In the genomic region with DNA sequence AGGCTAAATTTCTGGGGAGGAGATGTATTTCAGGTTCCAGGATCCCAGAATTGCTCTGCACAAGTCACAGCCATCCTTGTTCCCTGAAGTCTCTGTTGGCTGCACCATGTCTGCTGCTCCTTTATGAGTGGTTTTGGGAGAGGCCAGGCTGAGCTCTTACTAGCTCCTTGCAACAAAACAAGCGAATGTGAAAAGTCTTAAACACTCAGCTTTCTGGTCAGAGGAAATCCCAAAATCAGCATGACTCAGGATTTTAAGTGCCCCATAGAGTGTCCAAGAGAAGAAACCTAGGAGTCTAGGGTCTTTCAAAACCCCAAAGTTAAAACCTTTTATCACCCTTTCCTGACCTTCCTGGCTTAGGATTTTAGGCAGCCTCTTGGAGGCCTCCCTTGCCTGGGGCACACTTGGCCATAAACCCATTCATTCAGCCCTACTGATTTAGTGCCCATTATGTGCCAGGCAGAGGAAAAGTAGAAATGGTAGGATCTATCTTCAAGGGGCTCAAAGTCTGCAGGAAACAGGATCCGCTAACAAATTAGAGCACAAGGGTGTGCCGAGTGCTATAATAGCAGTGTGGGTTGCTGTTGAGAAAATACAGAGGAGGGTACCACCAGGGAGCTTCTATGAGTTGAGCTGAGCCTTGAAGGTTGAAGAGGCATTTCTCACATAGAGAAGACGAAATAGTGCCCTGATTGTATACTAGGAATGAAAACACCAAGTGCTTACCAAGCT, we compare ENCODE assay signal across 12 cellular contexts. TPM values are rescaled to one million over a fixed set of nuclear protein-coding genes. Genes with fewer than 3 reads are reported as not detected.
DNase-seq lines count a peak whose midpoint lies in the region; ATAC-seq, FAIRE-seq and TF ChIP-seq lines count a peak whose summit lies in the region.
"Had no signal": no experiment of that assay in that cellular context is flagged by ENCODE, and none has a peak within 500 bp of the region (broad histone marks: within the 10 kb centered on the region; RNA-seq: fewer than 3 reads in every experiment).

No MANE protein-coding gene starts in this region.

- H3K4me3 ChIP-seq in HepG2 (replicated peaks in 1 of 3; ENCODE audit: insufficient read depth in 1 of 3, low read depth in 2 of 3, low read length in 3 of 3) (no peak overlapping the region), right lobe of liver (no peak overlapping the region), esophagus squamous epithelium (no peak overlapping the region), subcutaneous abdominal adipose tissue (ENCODE audit: low read depth in 1 of 5, low read length in 5 of 5) (no peak overlapping the region)

- H3K27ac ChIP-seq in HepG2 (ENCODE audit: extremely low read length, insufficient read depth, low read length) (no peak overlapping the region), right lobe of liver (no peak overlapping the region), esophagus squamous epithelium (peak overlapping the region in 3 of 4 donors; percentile 3 to 96 (median 92)), subcutaneous abdominal adipose tissue (ENCODE audit: low read depth, low read length) (peak overlapping the region; percentile 30)

- no peak overlapping the region for H3K9ac ChIP-seq in HepG2 (ENCODE audit: insufficient read depth, low read depth, low read length)
- H3K9ac ChIP-seq in subcutaneous abdominal adipose tissue (ENCODE audit: low read length in 5 of 5) = peak overlapping the region in 1 of 5 donors; percentile 27

- H3K4me1 ChIP-seq in HepG2 (ENCODE audit: insufficient read depth, low read length) (peaks cover 15% of the 10 kb centered on the region), right lobe of liver (peaks cover 0 to 4% (median 0%) of the 10 kb centered on the region in 4 donors), esophagus squamous epithelium (peaks cover 0 to 33% (median 12%) of the 10 kb centered on the region in 3 donors), subcutaneous abdominal adipose tissue (ENCODE audit: control insufficient read depth in 5 of 5, insufficient read depth in 5 of 5, low read length in 5 of 5) (peaks cover 0 to 16% (median 7%) of the 10 kb centered on the region in 5 donors)

- H4K20me1 ChIP-seq in HepG2 (ENCODE audit: insufficient read depth, low read length) = no peaks in the 10 kb centered on the region

- in situ Hi-C loops in HepG2 (cut with HindIII; ENCODE audit: extremely low pct_ligation_motif_present, low pct_unique_long_range_greater_than_20kb) (no loop called here), SK-MEL-5 (cut with HindIII; ENCODE audit: low pct_unique_long_range_greater_than_20kb, low sequenced_read_pairs) (no loop called here)

- intact Hi-C loops in HepG2 (cut with micrococcal nuclease; ENCODE audit: unreplicated experiment) = loop anchor here (2.0 kb wide), 1 partner anchor 39 kb away; no protein-coding TSS in a partner anchor
- intact Hi-C loops in right lobe of liver (cut with DNase I) = no loop called here
- intact Hi-C loops in esophagus squamous epithelium (cut with DNase I) = no loop called here

- DNase-seq in HepG2 (ENCODE audit: low spot score) (no peak), right lobe of liver (no peak), SK-MEL-5 (ENCODE audit: low read depth, low spot score) (peak; percentile 20), esophagus squamous epithelium (lab: John Stamatoyannopoulos, UW) (no peak), NCI-H1417 treated with DMSO at 0.1 percent for 48 hours (lab: John Stamatoyannopoulos, UW) (no peak), NCI-H1694 treated with DMSO at 0.1 percent for 48 hours (lab: John Stamatoyannopoulos, UW) (no peak), DMS153 (lab: John Stamatoyannopoulos, UW) (no peak)
- DNase-seq: activated CD4-positive, CD25-positive, alpha-beta regulatory T cell treated with anti-CD3 and anti-CD28 coated beads, Interleukin-2, amount 50 U/mL, for 72 hours; posterior cingulate gyrus had no signal

- CTCF ChIA-PET in HepG2 (lab: Yijun Ruan, JAX; ENCODE audit: low intra/inter-chr PET ratio, low total read pairs) = no interaction called here

- no peak for FAIRE-seq in HepG2 (lab: Jason Lieb, UNC)
- FAIRE-seq: GM19239 had no signal

- H2AFZ ChIP-seq in HepG2 (ENCODE audit: low read length) = no peak overlapping the region

- H3K79me2 ChIP-seq in HepG2 (ENCODE audit: insufficient read depth, low read length) = no peaks in the 10 kb centered on the region

- no peak for TF ChIP-seq POLR2A in HepG2 (IDR thresholded peaks at IDR 0.05; ENCODE audit: insufficient read depth in 1 of 2, low read depth in 2 of 2, low read length in 2 of 2)
- no peak for TF ChIP-seq POLR2A in right lobe of liver (IDR thresholded peaks at IDR 0.05)
- no peak for TF ChIP-seq POLR2A in esophagus squamous epithelium (IDR thresholded peaks at IDR 0.05)

- no peak overlapping the region for H3K4me2 ChIP-seq in HepG2 (ENCODE audit: low read depth, low read length)

- H3K36me3 ChIP-seq in HepG2 (replicated peaks in 1 of 2; ENCODE audit: control insufficient read depth in 1 of 2, insufficient read depth in 2 of 2, low read length in 2 of 2) (no peaks in the 10 kb centered on the region), right lobe of liver (no peaks in the 10 kb centered on the region), esophagus squamous epithelium (no peaks in the 10 kb centered on the region), subcutaneous abdominal adipose tissue (ENCODE audit: control insufficient read depth in 5 of 5, insufficient read depth in 5 of 5, low read length in 5 of 5) (no peaks in the 10 kb centered on the region)

- no peak for TF ChIP-seq EP300 in HepG2 (IDR thresholded peaks at IDR 0.05; ENCODE audit: low read depth in 2 of 2, low read length in 2 of 2)
- no peak for TF ChIP-seq EP300 in HepG2 (CRISPR knock-in tag; IDR thresholded peaks at IDR 0.05; ENCODE audit: borderline replicate concordance)

- no peaks in the 10 kb centered on the region for H3K9me3 ChIP-seq in HepG2 (ENCODE audit: low read length)
- H3K9me3 ChIP-seq in right lobe of liver = no peaks in the 10 kb centered on the region
- H3K9me3 ChIP-seq in esophagus squamous epithelium = no peaks in the 10 kb centered on the region
- no peaks in the 10 kb centered on the region for H3K9me3 ChIP-seq in subcutaneous abdominal adipose tissue (ENCODE audit: control insufficient read depth in 5 of 5, low read length in 5 of 5)

- TF ChIP-seq CTCF in HepG2 (CRISPR knock-in tag; IDR thresholded peaks at IDR 0.05) = no peak
- no peak for TF ChIP-seq CTCF in right lobe of liver (IDR thresholded peaks at IDR 0.05)
- no peak for TF ChIP-seq CTCF in esophagus squamous epithelium (IDR thresholded peaks at IDR 0.05)

- H3K27me3 ChIP-seq in HepG2 (ENCODE audit: control insufficient read depth in 1 of 2, insufficient read depth in 2 of 2, low read length in 2 of 2) (peaks cover 3 to 47% of the 10 kb centered on the region in 2 experiments; a peak in 4 of 5 replicates), right lobe of liver (no peaks in the 10 kb centered on the region), esophagus squamous epithelium (no peaks in the 10 kb centered on the region), subcutaneous abdominal adipose tissue (ENCODE audit: control insufficient read depth in 5 of 5, insufficient read depth in 4 of 5, low read length in 5 of 5) (no peaks in the 10 kb centered on the region)

- no TSS peak for BruUV-seq in HepG2 (replicated peaks; lab: Mats Ljungman, UMichigan)

- WGBS in HepG2 (ENCODE audit: low lambda C conversion rate) = 52% methylated on average over 4 of the region's 4 CpGs
- WGBS in right lobe of liver (ENCODE audit: insufficient coverage, low coverage, low lambda C conversion rate, missing lambda C conversion rate) = 90% methylated on average over 3 of the region's 4 CpGs
- 82 to 89% methylated on average over 3 to 4 of the region's 4 CpGs for WGBS in esophagus squamous epithelium, 2 donors

- no peak for TF ChIP-seq RAD21 in HepG2 (CRISPR knock-in tag; IDR thresholded peaks at IDR 0.05)

- POLR2A ChIA-PET in HepG2 (lab: Yijun Ruan, JAX) = interaction anchor here (0.7 kb wide), 2 partner anchors 24 to 160 kb away, joined by 3 to 5 read pairs; no protein-coding TSS in a partner anchor

- ATAC-seq in HepG2 (no peak), right lobe of liver (no peak)

RNA-seq across cellular contexts. Expression of a gene that starts 36.9 kb away (rescaled TPM):
- not detected in 2 replicates for total RNA-seq in HepG2 (2016; rRNA removed; fragmentation: Illumina TruSeq; extraction: Trizol)
- not detected in 2 replicates for total RNA-seq in HepG2 (2016; cell fraction: cytosol; rRNA removed; fragmentation: Illumina TruSeq; extraction: Trizol; ENCODE audit: low read depth)
- total RNA-seq in HepG2 (2016; cell fraction: insoluble cytoplasmic fraction; rRNA removed; fragmentation: Illumina TruSeq; extraction: Trizol) = not detected in 2 replicates
- total RNA-seq in HepG2 (2016; cell fraction: membrane; rRNA removed; fragmentation: Illumina TruSeq; extraction: Trizol) = not detected in 2 replicates
- not detected in 2 replicates for total RNA-seq in HepG2 (2016; cell fraction: nucleus; rRNA removed; fragmentation: Illumina TruSeq; extraction: Trizol)
- not detected in 2 replicates for polyA plus RNA-seq in HepG2 (2011; rRNA removed)
- not detected in 2 replicates for polyA plus RNA-seq in HepG2 (2011; cell fraction: cytosol; rRNA removed)
- polyA plus RNA-seq in HepG2 (2011; cell fraction: nucleus; rRNA removed) = not detected in 2 replicates
- polyA plus RNA-seq in HepG2 (2012) = not detected in 2 replicates
- polyA plus RNA-seq in HepG2 (2016; cell fraction: cytosol; fragmentation: Illumina TruSeq; extraction: Trizol; ENCODE audit: low read depth) = not detected in 2 replicates
- not detected in 2 replicates for polyA plus RNA-seq in HepG2 (2016; cell fraction: insoluble cytoplasmic fraction; fragmentation: Illumina TruSeq; extraction: Trizol; ENCODE audit: low read depth)
- polyA plus RNA-seq in HepG2 (2016; cell fraction: membrane; fragmentation: Illumina TruSeq; extraction: Trizol; ENCODE audit: low read depth) = not detected in 2 replicates
- polyA plus RNA-seq in HepG2 (2016; cell fraction: nucleus; fragmentation: Illumina TruSeq; extraction: Trizol; ENCODE audit: insufficient read depth, low read depth) = not detected in 2 replicates
- polyA minus RNA-seq in HepG2 (2011; rRNA and poly(A)+ RNA removed; ENCODE audit: low replicate concordance) = not detected in 2 replicates
- not detected in 2 replicates for polyA minus RNA-seq in HepG2 (2011; cell fraction: cytosol; rRNA and poly(A)+ RNA removed)
- not detected in 2 replicates for polyA minus RNA-seq in HepG2 (2011; cell fraction: nucleus; rRNA and poly(A)+ RNA removed)
- not detected for total RNA-seq in right lobe of liver
- total RNA-seq in SK-MEL-5 (2014; rRNA removed; shearing (Covaris generic)) = not detected in 2 replicates
- polyA plus RNA-seq in SK-MEL-5 (2015; cell fraction: cytosol; rRNA removed) = not detected in 2 replicates
- 0.10 TPM in 1 of 2 replicates, not detected in the other for polyA plus RNA-seq in SK-MEL-5 (2015; cell fraction: nucleus; rRNA removed)
- total RNA-seq in esophagus squamous epithelium = under 1 TPM in 1 of 4 donors, not detected in 3; 0.49 TPM

RNA-seq across cellular contexts. Expression of a gene that starts 57.1 kb away (rescaled TPM):
- total RNA-seq in HepG2 (2016; rRNA removed; fragmentation: Illumina TruSeq; extraction: Trizol) = 60.0 and 73.6 TPM in 2 replicates
- total RNA-seq in HepG2 (2016; cell fraction: cytosol; rRNA removed; fragmentation: Illumina TruSeq; extraction: Trizol; ENCODE audit: low read depth) = 23.0 and 23.3 TPM in 2 replicates
- 59.0 and 65.1 TPM in 2 replicates for total RNA-seq in HepG2 (2016; cell fraction: insoluble cytoplasmic fraction; rRNA removed; fragmentation: Illumina TruSeq; extraction: Trizol)
- total RNA-seq in HepG2 (2016; cell fraction: membrane; rRNA removed; fragmentation: Illumina TruSeq; extraction: Trizol) = 67.6 and 70.6 TPM in 2 replicates
- total RNA-seq in HepG2 (2016; cell fraction: nucleus; rRNA removed; fragmentation: Illumina TruSeq; extraction: Trizol) = 43.1 and 45.5 TPM in 2 replicates
- 71.5 and 77.4 TPM in 2 replicates for polyA plus RNA-seq in HepG2 (2011; rRNA removed)
- polyA plus RNA-seq in HepG2 (2011; cell fraction: cytosol; rRNA removed) = 62.0 and 65.1 TPM in 2 replicates
- 124 and 143 TPM in 2 replicates for polyA plus RNA-seq in HepG2 (2011; cell fraction: nucleus; rRNA removed)
- polyA plus RNA-seq in HepG2 (2012) = 44.3 and 55.5 TPM in 2 replicates
- polyA plus RNA-seq in HepG2 (2016; cell fraction: cytosol; fragmentation: Illumina TruSeq; extraction: Trizol; ENCODE audit: low read depth) = 24.0 and 28.0 TPM in 2 replicates
- polyA plus RNA-seq in HepG2 (2016; cell fraction: insoluble cytoplasmic fraction; fragmentation: Illumina TruSeq; extraction: Trizol; ENCODE audit: low read depth) = 87.5 and 94.5 TPM in 2 replicates
- polyA plus RNA-seq in HepG2 (2016; cell fraction: membrane; fragmentation: Illumina TruSeq; extraction: Trizol; ENCODE audit: low read depth) = 57.3 and 59.6 TPM in 2 replicates
- 64.9 and 69.6 TPM in 2 replicates for polyA plus RNA-seq in HepG2 (2016; cell fraction: nucleus; fragmentation: Illumina TruSeq; extraction: Trizol; ENCODE audit: insufficient read depth, low read depth)
- polyA minus RNA-seq in HepG2 (2011; rRNA and poly(A)+ RNA removed; ENCODE audit: low replicate concordance) = 62.1 and 126 TPM in 2 replicates
- 57.0 and 66.2 TPM in 2 replicates for polyA minus RNA-seq in HepG2 (2011; cell fraction: cytosol; rRNA and poly(A)+ RNA removed)
- 75.8 and 87.4 TPM in 2 replicates for polyA minus RNA-seq in HepG2 (2011; cell fraction: nucleus; rRNA and poly(A)+ RNA removed)
- 10 to 100 TPM; 75.1 to 97.2 (median 87.7) TPM for total RNA-seq in right lobe of liver
- total RNA-seq in SK-MEL-5 (2014; rRNA removed; shearing (Covaris generic)) = 139 and 151 TPM in 2 replicates
- polyA plus RNA-seq in SK-MEL-5 (2015; cell fraction: cytosol; rRNA removed) = 95.2 and 118 TPM in 2 replicates
- polyA plus RNA-seq in SK-MEL-5 (2015; cell fraction: nucleus; rRNA removed) = 71.8 and 73.0 TPM in 2 replicates
- 10 to 100 TPM; 33.7 to 58.4 (median 36.8) TPM for total RNA-seq in esophagus squamous epithelium

RNA-seq across cellular contexts. Expression of a gene that starts 58.5 kb away (rescaled TPM):
- total RNA-seq in HepG2 (2016; rRNA removed; fragmentation: Illumina TruSeq; extraction: Trizol) (0.02 TPM in 1 of 2 replicates, not detected in the other), right lobe of liver (not detected), esophagus squamous epithelium (under 1 TPM in 1 of 4 donors, not detected in 3; 0.13 TPM)
- not detected in 2 replicates for total RNA-seq in HepG2 (2016; cell fraction: cytosol; rRNA removed; fragmentation: Illumina TruSeq; extraction: Trizol; ENCODE audit: low read depth)
- not detected in 2 replicates for total RNA-seq in HepG2 (2016; cell fraction: insoluble cytoplasmic fraction; rRNA removed; fragmentation: Illumina TruSeq; extraction: Trizol)
- total RNA-seq in HepG2 (2016; cell fraction: membrane; rRNA removed; fragmentation: Illumina TruSeq; extraction: Trizol) = 0.03 TPM in 1 of 2 replicates, not detected in the other
- total RNA-seq in HepG2 (2016; cell fraction: nucleus; rRNA removed; fragmentation: Illumina TruSeq; extraction: Trizol) = not detected in 2 replicates
- not detected in 2 replicates for polyA plus RNA-seq in HepG2 (2011; rRNA removed)
- 0.01 TPM in 1 of 2 replicates, not detected in the other for polyA plus RNA-seq in HepG2 (2011; cell fraction: cytosol; rRNA removed)
- not detected in 2 replicates for polyA plus RNA-seq in HepG2 (2011; cell fraction: nucleus; rRNA removed)
- polyA plus RNA-seq in HepG2 (2012) = not detected in 2 replicates
- polyA plus RNA-seq in HepG2 (2016; cell fraction: cytosol; fragmentation: Illumina TruSeq; extraction: Trizol; ENCODE audit: low read depth) = not detected in 2 replicates
- not detected in 2 replicates for polyA plus RNA-seq in HepG2 (2016; cell fraction: insoluble cytoplasmic fraction; fragmentation: Illumina TruSeq; extraction: Trizol; ENCODE audit: low read depth)
- polyA plus RNA-seq in HepG2 (2016; cell fraction: membrane; fragmentation: Illumina TruSeq; extraction: Trizol; ENCODE audit: low read depth) = not detected in 2 replicates
- not detected in 2 replicates for polyA plus RNA-seq in HepG2 (2016; cell fraction: nucleus; fragmentation: Illumina TruSeq; extraction: Trizol; ENCODE audit: insufficient read depth, low read depth)
- polyA minus RNA-seq in HepG2 (2011; rRNA and poly(A)+ RNA removed; ENCODE audit: low replicate concordance) = not detected in 2 replicates
- not detected in 2 replicates for polyA minus RNA-seq in HepG2 (2011; cell fraction: cytosol; rRNA and poly(A)+ RNA removed)
- polyA minus RNA-seq in HepG2 (2011; cell fraction: nucleus; rRNA and poly(A)+ RNA removed) = 0.13 TPM in 1 of 2 replicates, not detected in the other
- 0.05 and 0.19 TPM in 2 replicates for total RNA-seq in SK-MEL-5 (2014; rRNA removed; shearing (Covaris generic))
- 0.02 and 0.18 TPM in 2 replicates for polyA plus RNA-seq in SK-MEL-5 (2015; cell fraction: cytosol; rRNA removed)
- polyA plus RNA-seq in SK-MEL-5 (2015; cell fraction: nucleus; rRNA removed) = not detected in 2 replicates
- total RNA-seq: cardiac septum had no signal

RNA-seq across cellular contexts. Expression of a gene that starts 60.0 kb away (rescaled TPM):
- total RNA-seq in HepG2 (2016; rRNA removed; fragmentation: Illumina TruSeq; extraction: Trizol) (not detected in 2 replicates), right lobe of liver (under 1 TPM in 1 of 6 experiments, not detected in 5; 0.11 TPM), esophagus squamous epithelium (1 to 10 TPM in 2 of 4 donors, under 1 TPM in 2; 0.64 to 6.1 (median 2.7) TPM)
- total RNA-seq in HepG2 (2016; cell fraction: cytosol; rRNA removed; fragmentation: Illumina TruSeq; extraction: Trizol; ENCODE audit: low read depth) = not detected in 2 replicates
- total RNA-seq in HepG2 (2016; cell fraction: insoluble cytoplasmic fraction; rRNA removed; fragmentation: Illumina TruSeq; extraction: Trizol) = not detected in 2 replicates
- total RNA-seq in HepG2 (2016; cell fraction: membrane; rRNA removed; fragmentation: Illumina TruSeq; extraction: Trizol) = not detected in 2 replicates
- total RNA-seq in HepG2 (2016; cell fraction: nucleus; rRNA removed; fragmentation: Illumina TruSeq; extraction: Trizol) = not detected in 2 replicates
- not detected in 2 replicates for polyA plus RNA-seq in HepG2 (2011; rRNA removed)
- not detected in 2 replicates for polyA plus RNA-seq in HepG2 (2011; cell fraction: cytosol; rRNA removed)
- not detected in 2 replicates for polyA plus RNA-seq in HepG2 (2011; cell fraction: nucleus; rRNA removed)
- not detected in 2 replicates for polyA plus RNA-seq in HepG2 (2012)
- not detected in 2 replicates for polyA plus RNA-seq in HepG2 (2016; cell fraction: cytosol; fragmentation: Illumina TruSeq; extraction: Trizol; ENCODE audit: low read depth)
- not detected in 2 replicates for polyA plus RNA-seq in HepG2 (2016; cell fraction: insoluble cytoplasmic fraction; fragmentation: Illumina TruSeq; extraction: Trizol; ENCODE audit: low read depth)
- not detected in 2 replicates for polyA plus RNA-seq in HepG2 (2016; cell fraction: membrane; fragmentation: Illumina TruSeq; extraction: Trizol; ENCODE audit: low read depth)
- polyA plus RNA-seq in HepG2 (2016; cell fraction: nucleus; fragmentation: Illumina TruSeq; extraction: Trizol; ENCODE audit: insufficient read depth, low read depth) = not detected in 2 replicates
- 2.2 TPM in 1 of 2 replicates, not detected in the other for polyA minus RNA-seq in HepG2 (2011; rRNA and poly(A)+ RNA removed; ENCODE audit: low replicate concordance)
- polyA minus RNA-seq in HepG2 (2011; cell fraction: cytosol; rRNA and poly(A)+ RNA removed) = not detected in 2 replicates
- not detected in 2 replicates for polyA minus RNA-seq in HepG2 (2011; cell fraction: nucleus; rRNA and poly(A)+ RNA removed)
- not detected in 2 replicates for total RNA-seq in SK-MEL-5 (2014; rRNA removed; shearing (Covaris generic))
- not detected in 2 replicates for polyA plus RNA-seq in SK-MEL-5 (2015; cell fraction: cytosol; rRNA removed)
- polyA plus RNA-seq in SK-MEL-5 (2015; cell fraction: nucleus; rRNA removed) = not detected in 2 replicates

Comparison
In these comparisons a context has a peak if more than half of its experiments do, and no peak if none do; other contexts are left out.
1. H3K27ac ChIP-seq: peak in esophagus squamous epithelium (3 of 4) and subcutaneous abdominal adipose tissue (single experiment); none in HepG2 (single experiment) and right lobe of liver (0 of 3).